ENCODE assay signal across 20 cellular contexts in genomic region chr11:50298182-50298988, GRCh38.
DNase-seq lines count a peak whose midpoint lies in the region; ATAC-seq and TF ChIP-seq lines count a peak whose summit lies in the region.
"Had no signal": no experiment of that assay in that cellular context is flagged by ENCODE, and none has a peak within 500 bp of the region (broad histone marks: within the 10 kb centered on the region; RNA-seq: fewer than 3 reads in every experiment).

No MANE protein-coding gene starts in this region.

- DNase-seq in AG04449 (ENCODE audit: low read depth, low spot score) (no peak), SHP77 (lab: John Stamatoyannopoulos, UW) (peak; percentile 92 to 93), right cardiac atrium (peak; percentile 27 to 65 (median 46)), NCI-H748 treated with DMSO at 0.1 percent for 48 hours (lab: John Stamatoyannopoulos, UW) (no peak), colonic mucosa (no peak), suprapubic skin (ENCODE audit: low spot score in 2 of 2) (no peak)
- no peak for DNase-seq in activated T-helper 1 cell treated with anti-CD3 and anti-CD28 coated beads, Interleukin-12 subunit alpha, Interleukin-12 subunit beta, Interleukin-2, Interleukin-4 antibody, amounts not matched to agents 30 ng/mL and 10 ng/mL and 1 ng/mL, durations not matched to agents 14 hours and 24 hours and 36 hours (ENCODE audit: low spot score)
- DNase-seq: activated CD4-positive, CD25-positive, alpha-beta regulatory T cell treated with anti-CD3 and anti-CD28 coated beads, Interleukin-2, amount 50 U/mL, for 72 hours; body of pancreas; CD4-positive, alpha-beta memory T cell; DMS79; gastrocnemius medialis; natural killer cell; NCI-H1417; stimulated activated CD4-positive, alpha-beta T cell treated with anti-CD3 and anti-CD28 coated beads, Interleukin-2, amount 100 ng/mL, for 48 hours; uterus had no signal

- intact Hi-C loops in right cardiac atrium (cut with DNase I) (no loop called here), colonic mucosa (cut with DNase I) (no loop called here)
- intact Hi-C loops in activated T-helper 1 cell treated with anti-CD3 and anti-CD28 coated beads, Interleukin-12 subunit alpha, Interleukin-12 subunit beta, Interleukin-2, Interleukin-4 antibody, amounts not matched to agents 30 ng/mL and 10 ng/mL and 1 ng/mL, durations not matched to agents 14 hours and 24 hours and 36 hours (cut with micrococcal nuclease), result no loop called here

- ATAC-seq in GM19467 (IDR thresholded peaks at IDR 0.05; ENCODE audit: unreplicated experiment) (peak; percentile 83), right cardiac atrium (peak; percentile 62 to 88)
- ATAC-seq: body of pancreas, gastrocnemius medialis, natural killer cell, Panc1 had no signal

- TF ChIP-seq POLR2A in suprapubic skin (IDR thresholded peaks at IDR 0.05), result no peak

- no peaks in the 10 kb centered on the region for H3K4me1 ChIP-seq in right cardiac atrium (ENCODE audit: control insufficient read depth, insufficient read depth, low read length)
- no peaks in the 10 kb centered on the region for H3K4me1 ChIP-seq in colonic mucosa
- no peaks in the 10 kb centered on the region for H3K4me1 ChIP-seq in suprapubic skin
- H3K4me1 ChIP-seq: body of pancreas, gastrocnemius medialis, parathyroid adenoma, uterus had no signal

- H3K9me3 ChIP-seq in right cardiac atrium (ENCODE audit: control insufficient read depth, low read length), result no peaks in the 10 kb centered on the region
- no peaks in the 10 kb centered on the region for H3K9me3 ChIP-seq in colonic mucosa
- H3K9me3 ChIP-seq in suprapubic skin, result peaks cover 3% of the 10 kb centered on the region
- H3K9me3 ChIP-seq: body of pancreas, gastrocnemius medialis had no signal

- no peaks in the 10 kb centered on the region for H3K27me3 Mint-ChIP-seq in activated T-helper 1 cell treated with anti-CD3 and anti-CD28 coated beads, Interleukin-12 subunit alpha, Interleukin-12 subunit beta, Interleukin-2, Interleukin-4 antibody, amounts not matched to agents 30 ng/mL and 10 ng/mL and 1 ng/mL, durations not matched to agents 14 hours and 24 hours and 36 hours (ENCODE audit: insufficient read depth)
- H3K27me3 Mint-ChIP-seq: activated naive CD8-positive, alpha-beta T cell; CD4-positive, alpha-beta memory T cell had no signal

- no peak for TF ChIP-seq CTCF in AG04449 (IDR thresholded peaks at IDR 0.05; ENCODE audit: insufficient read depth, low read length, missing control alignments)
- no peak for TF ChIP-seq CTCF in colonic mucosa (IDR thresholded peaks at IDR 0.05)
- no peak for TF ChIP-seq CTCF in suprapubic skin (IDR thresholded peaks at IDR 0.05)

- 75% methylated on average over 59 of the region's 59 CpGs for WGBS in right cardiac atrium
- 77% methylated on average over 25 of the region's 59 CpGs for WGBS in suprapubic skin

- H3K36me3 Mint-ChIP-seq in activated T-helper 1 cell treated with anti-CD3 and anti-CD28 coated beads, Interleukin-12 subunit alpha, Interleukin-12 subunit beta, Interleukin-2, Interleukin-4 antibody, amounts not matched to agents 30 ng/mL and 10 ng/mL and 1 ng/mL, durations not matched to agents 14 hours and 24 hours and 36 hours (ENCODE audit: low read depth), result no peaks in the 10 kb centered on the region
- H3K36me3 Mint-ChIP-seq: activated naive CD8-positive, alpha-beta T cell; CD4-positive, alpha-beta memory T cell; natural killer cell had no signal

- no peaks in the 10 kb centered on the region for H3K36me3 ChIP-seq in colonic mucosa
- H3K36me3 ChIP-seq in suprapubic skin, result no peaks in the 10 kb centered on the region
- H3K36me3 ChIP-seq: gastrocnemius medialis, uterus had no signal

- H3K27me3 ChIP-seq in right cardiac atrium (ENCODE audit: control insufficient read depth, insufficient read depth) (no peaks in the 10 kb centered on the region), colonic mucosa (no peaks in the 10 kb centered on the region), suprapubic skin (no peaks in the 10 kb centered on the region)
- H3K27me3 ChIP-seq: body of pancreas, gastrocnemius medialis, uterus had no signal

- H3K27ac Mint-ChIP-seq in activated T-helper 1 cell treated with anti-CD3 and anti-CD28 coated beads, Interleukin-12 subunit alpha, Interleukin-12 subunit beta, Interleukin-2, Interleukin-4 antibody, amounts not matched to agents 30 ng/mL and 10 ng/mL and 1 ng/mL, durations not matched to agents 14 hours and 24 hours and 36 hours, result no peak overlapping the region
- H3K27ac Mint-ChIP-seq: activated naive CD8-positive, alpha-beta T cell; CD4-positive, alpha-beta memory T cell; natural killer cell had no signal

- H3K4me3 Mint-ChIP-seq in activated T-helper 1 cell treated with anti-CD3 and anti-CD28 coated beads, Interleukin-12 subunit alpha, Interleukin-12 subunit beta, Interleukin-2, Interleukin-4 antibody, amounts not matched to agents 30 ng/mL and 10 ng/mL and 1 ng/mL, durations not matched to agents 14 hours and 24 hours and 36 hours, result no peak overlapping the region
- H3K4me3 Mint-ChIP-seq: activated naive CD8-positive, alpha-beta T cell; CD4-positive, alpha-beta memory T cell; natural killer cell had no signal

- H3K9me3 Mint-ChIP-seq in activated T-helper 1 cell treated with anti-CD3 and anti-CD28 coated beads, Interleukin-12 subunit alpha, Interleukin-12 subunit beta, Interleukin-2, Interleukin-4 antibody, amounts not matched to agents 30 ng/mL and 10 ng/mL and 1 ng/mL, durations not matched to agents 14 hours and 24 hours and 36 hours, result peaks cover 10% of the 10 kb centered on the region

- CTCF ChIA-PET in AG04449 (lab: Yijun Ruan, JAX), result no interaction called here

- H3K4me3 ChIP-seq in AG04449 (ENCODE audit: low read depth, low read length) (peak overlapping the region; percentile 33), right cardiac atrium (ENCODE audit: low read length) (no peak overlapping the region), colonic mucosa (no peak overlapping the region), suprapubic skin (no peak overlapping the region)
- H3K4me3 ChIP-seq: body of pancreas, gastrocnemius medialis, uterus had no signal

- TF ChIP-seq EP300 in suprapubic skin (IDR thresholded peaks at IDR 0.05), result no peak

- no peak overlapping the region for H3K9ac ChIP-seq in colonic mucosa (ENCODE audit: low read depth in 2 of 2, low read length in 2 of 2)
- H3K9ac ChIP-seq: parathyroid adenoma had no signal

- no peaks in the 10 kb centered on the region for H3K4me1 Mint-ChIP-seq in activated T-helper 1 cell treated with anti-CD3 and anti-CD28 coated beads, Interleukin-12 subunit alpha, Interleukin-12 subunit beta, Interleukin-2, Interleukin-4 antibody, amounts not matched to agents 30 ng/mL and 10 ng/mL and 1 ng/mL, durations not matched to agents 14 hours and 24 hours and 36 hours (ENCODE audit: low read depth)
- H3K4me1 Mint-ChIP-seq: CD4-positive, alpha-beta memory T cell; natural killer cell had no signal

- POLR2A ChIA-PET in AG04449 (lab: Yijun Ruan, JAX), result no interaction called here

- no peak overlapping the region for H3K27ac ChIP-seq in right cardiac atrium (ENCODE audit: low read length)
- no peak overlapping the region for H3K27ac ChIP-seq in colonic mucosa
- H3K27ac ChIP-seq in suprapubic skin, result no peak overlapping the region
- H3K27ac ChIP-seq: body of pancreas, gastrocnemius medialis, parathyroid adenoma, uterus had no signal

Comparison
In these comparisons a context has a peak if more than half of its experiments do, and no peak if none do; other contexts are left out.
1. DNase-seq: peak in SHP77 (2 of 2) and right cardiac atrium (3 of 3); none in AG04449 (single experiment), NCI-H748 treated with DMSO at 0.1 percent for 48 hours (single experiment), colonic mucosa (single experiment), activated T-helper 1 cell treated with anti-CD3 and anti-CD28 coated beads, Interleukin-12 subunit alpha, Interleukin-12 subunit beta, Interleukin-2, Interleukin-4 antibody, amounts not matched to agents 30 ng/mL and 10 ng/mL and 1 ng/mL, durations not matched to agents 14 hours and 24 hours and 36 hours (single experiment) and suprapubic skin (0 of 2).